42 cellular contexts compared by ENCODE assay signal in the genomic region with DNA sequence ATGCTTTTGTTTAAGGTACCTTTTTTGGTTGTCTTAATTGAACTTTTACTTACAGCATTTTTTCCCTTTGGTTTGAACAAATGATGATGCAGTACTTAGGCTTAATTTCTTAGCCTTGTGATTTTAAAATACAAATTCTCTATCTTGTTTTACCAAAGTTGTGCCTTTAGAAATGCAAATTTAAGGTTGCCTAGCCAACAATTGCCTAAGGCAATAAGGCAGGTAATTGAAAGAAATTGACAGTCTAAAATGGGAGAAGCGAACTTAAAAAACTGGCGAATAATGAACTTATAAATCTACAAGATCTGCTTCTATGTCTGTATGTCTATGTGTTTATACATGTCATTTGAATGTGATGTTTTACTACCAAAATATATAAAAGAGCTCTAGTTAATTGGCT. TPM values are rescaled to one million over a fixed set of nuclear protein-coding genes. Genes with fewer than 3 reads are reported as not detected.
"Had no signal": no experiment of that assay in that cellular context is flagged by ENCODE, and none has a peak within 500 bp of the region (broad histone marks: within the 10 kb centered on the region; RNA-seq: fewer than 3 reads in every experiment).

No MANE protein-coding gene starts in this region.

- H2AFZ ChIP-seq: PC-9 had no signal

- ATAC-seq: activated CD8-positive, alpha-beta memory T cell treated with anti-CD3 and anti-CD28 coated beads, Interleukin-2, amount 10 ng/mL, durations not matched to agents 7 days and 5 days; activated naive CD8-positive, alpha-beta T cell treated with anti-CD3 and anti-CD28 coated beads, Interleukin-2, amount 50 U/mL, for 24 hours; Right ventricle myocardium inferior; SK-N-SH treated with all-trans-retinoic acid at 6 μM for 48 hours had no signal

- H3K4me2 ChIP-seq: PC-9 had no signal

- H3K4me3 ChIP-seq: MG63, PC-9 had no signal

- H3K9me3 ChIP-seq: MG63 had no signal

- DNase-seq: activated CD4-positive, alpha-beta memory T cell treated with anti-CD3 and anti-CD28 coated beads, Interleukin-2, amount 10 ng/mL, durations not matched to agents 7 days and 5 days; activated CD4-positive, alpha-beta T cell treated with anti-CD3 and anti-CD28 coated beads for 1 hour; activated CD4-positive, alpha-beta T cell treated with anti-CD3 and anti-CD28 coated beads for 48 hours; activated CD4-positive, CD25-positive, alpha-beta regulatory T cell; activated CD8-positive, alpha-beta memory T cell treated with anti-CD3 and anti-CD28 coated beads for 24 hours; activated CD8-positive, alpha-beta memory T cell treated with anti-CD3 and anti-CD28 coated beads, Interleukin-2, amount 10 ng/mL, durations not matched to agents 7 days and 5 days; activated CD8-positive, alpha-beta memory T cell treated with anti-CD3 and anti-CD28 coated beads, Interleukin-2, amount 50 U/mL, for 48 hours; activated effector memory CD4-positive, alpha-beta T cell treated with Interleukin-2 at 50 U/mL for 16 hours; activated naive CD4-positive, alpha-beta T cell treated with anti-CD3 and anti-CD28 coated beads, Interleukin-2, amount 10 ng/mL, durations not matched to agents 7 days and 5 days; activated naive CD8-positive, alpha-beta T cell treated with anti-CD3 and anti-CD28 coated beads, Interleukin-2, amount 50 U/mL, for 24 hours; activated T-cell treated with anti-CD3 and anti-CD28 coated beads, Interleukin-2, amount 50 U/mL, for 48 hours; anterior cingulate cortex; caudate nucleus; cerebellar nuclear complex; MG63; NCI-H1048; NCI-H1105 treated with DMSO at 0.1 percent for 48 hours; NCI-H1436; NCI-H1694; NCI-H1930; NCI-H2081 treated with DMSO at 0.1 percent for 48 hours; NCI-H345; NCI-H524 treated with DMSO at 0.1 percent for 48 hours; NCI-H748 treated with DMSO at 0.1 percent for 48 hours; NK-92 treated with Interleukin-12 subunit alpha and Interleukin-12 subunit beta, amount 100 ng/mL, for 24 hours; PC-9; SIG-M5; SW 1271; T-helper 1 cell; T-helper 2 cell; T-helper 9 cell had no signal

- H3K36me3 Mint-ChIP-seq: brain had no signal

- H3K4me3 Mint-ChIP-seq: activated CD4-positive, alpha-beta memory T cell treated with anti-CD3 and anti-CD28 coated beads, Interleukin-2, amount 10 ng/mL, durations not matched to agents 7 days and 5 days; activated CD8-positive, alpha-beta memory T cell treated with anti-CD3 and anti-CD28 coated beads, Interleukin-2, amount 10 ng/mL, durations not matched to agents 7 days and 5 days; activated naive CD4-positive, alpha-beta T cell treated with anti-CD3 and anti-CD28 coated beads, Interleukin-2, amount 10 ng/mL, durations not matched to agents 7 days and 5 days; activated naive CD8-positive, alpha-beta T cell; activated naive CD8-positive, alpha-beta T cell treated with anti-CD3 and anti-CD28 coated beads, Interleukin-2, amount 50 U/mL, for 24 hours; brain had no signal

- H3K9me3 Mint-ChIP-seq: activated naive CD8-positive, alpha-beta T cell treated with anti-CD3 and anti-CD28 coated beads, Interleukin-2, amount 50 U/mL, for 24 hours had no signal

- H3K36me3 ChIP-seq: MG63 had no signal

- H3K27me3 Mint-ChIP-seq: activated CD4-positive, alpha-beta memory T cell treated with anti-CD3 and anti-CD28 coated beads, Interleukin-2, amount 10 ng/mL, durations not matched to agents 7 days and 5 days; activated CD8-positive, alpha-beta memory T cell treated with anti-CD3 and anti-CD28 coated beads, Interleukin-2, amount 10 ng/mL, durations not matched to agents 7 days and 5 days; activated naive CD4-positive, alpha-beta T cell treated with anti-CD3 and anti-CD28 coated beads, Interleukin-2, amount 10 ng/mL, durations not matched to agents 7 days and 5 days; activated naive CD8-positive, alpha-beta T cell; activated naive CD8-positive, alpha-beta T cell treated with anti-CD3 and anti-CD28 coated beads, Interleukin-2, amount 50 U/mL, for 24 hours had no signal

- H3K27me3 ChIP-seq: MG63 had no signal

- H3K27ac ChIP-seq: PC-9, RWPE1, VCaP had no signal

- FAIRE-seq: bronchial epithelial cell, RCC 7860 had no signal

- H3K27ac Mint-ChIP-seq: activated CD4-positive, alpha-beta memory T cell treated with anti-CD3 and anti-CD28 coated beads, Interleukin-2, amount 10 ng/mL, durations not matched to agents 7 days and 5 days; activated CD8-positive, alpha-beta memory T cell treated with anti-CD3 and anti-CD28 coated beads, Interleukin-2, amount 10 ng/mL, durations not matched to agents 7 days and 5 days; activated naive CD4-positive, alpha-beta T cell treated with anti-CD3 and anti-CD28 coated beads, Interleukin-2, amount 10 ng/mL, durations not matched to agents 7 days and 5 days; activated naive CD8-positive, alpha-beta T cell; activated naive CD8-positive, alpha-beta T cell treated with anti-CD3 and anti-CD28 coated beads, Interleukin-2, amount 50 U/mL, for 24 hours; brain had no signal

RNA-seq across cellular contexts. Expression of gene CD69, which starts 23.6 kb away (rescaled TPM):
- total RNA-seq: bronchial epithelial cell, NCI-H460, PC-9, SK-MEL-5 had no signal

RNA-seq across cellular contexts. Expression of gene KLRF1, which starts 43.0 kb away (rescaled TPM):
- total RNA-seq: bronchial epithelial cell, OCI-LY7, PC-9, SK-MEL-5 had no signal

RNA-seq across cellular contexts. Expression of gene CLECL1, which starts 51.4 kb away (rescaled TPM):
- total RNA-seq: bronchial epithelial cell, NCI-H460, PC-9, SK-MEL-5 had no signal
